Comparison of ENCODE assay signal across 26 cellular contexts in the genomic region with DNA sequence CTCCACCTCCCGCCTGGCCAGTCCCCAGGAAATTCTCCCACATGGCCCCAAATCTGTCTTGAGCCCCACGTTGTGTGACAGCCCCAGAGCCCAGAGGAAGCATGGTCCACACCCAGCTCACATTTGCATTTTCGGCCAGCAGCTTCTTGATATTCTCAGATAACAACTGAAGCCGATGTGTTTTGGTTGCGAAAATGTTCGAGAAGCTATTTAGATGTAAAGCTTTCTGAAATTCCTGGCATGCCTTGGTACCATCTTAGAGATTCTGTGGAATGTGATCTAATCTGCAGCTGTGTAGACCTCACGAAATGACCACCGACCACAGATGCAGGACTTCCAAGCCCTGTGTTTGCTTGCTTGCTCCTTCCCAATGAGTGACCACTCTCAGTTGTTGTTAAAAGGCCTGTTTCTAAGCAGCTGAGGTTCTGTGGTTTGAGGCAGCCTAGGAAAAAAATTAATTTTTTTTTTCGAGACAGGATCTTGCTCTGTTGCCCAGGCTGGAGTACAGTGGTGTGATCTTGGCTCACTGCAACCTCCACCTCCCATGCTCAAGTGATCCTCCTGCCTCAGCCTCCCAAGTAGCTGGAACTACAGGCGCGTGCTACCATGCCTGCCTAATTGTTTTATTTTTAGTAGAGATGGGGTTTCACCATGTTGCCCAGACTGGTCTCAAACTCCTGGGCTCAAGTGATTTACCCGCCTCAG. TPM values are rescaled to one million over a fixed set of nuclear protein-coding genes. Genes with fewer than 3 reads are reported as not detected.
DNase-seq lines count a peak whose midpoint lies in the region; ATAC-seq and TF ChIP-seq lines count a peak whose summit lies in the region.
"Had no signal": no experiment of that assay in that cellular context is flagged by ENCODE, and none has a peak within 500 bp of the region (broad histone marks: within the 10 kb centered on the region; RNA-seq: fewer than 3 reads in every experiment).

No MANE protein-coding gene starts in this region.

- no peak overlapping the region for H2AFZ ChIP-seq in OCI-LY7 (ENCODE audit: low read length)

- POLR2A ChIA-PET in CD8-positive, alpha-beta T cell (lab: Charles Lee): no interaction called here
- POLR2A ChIA-PET in OCI-LY7 (lab: Charles Lee): no interaction called here

- ATAC-seq in CD8-positive, alpha-beta T cell: no peak
- no peak for ATAC-seq in GM19467 (IDR thresholded peaks at IDR 0.05; ENCODE audit: unreplicated experiment)
- ATAC-seq in GM18870 (IDR thresholded peaks at IDR 0.05; ENCODE audit: unreplicated experiment): no peak
- ATAC-seq: activated CD4-positive, alpha-beta T cell treated with anti-CD3 and anti-CD28 coated beads for 36 hours; activated T-cell treated with anti-CD3 and anti-CD28 coated beads, Interleukin-2, amount 50 U/mL, for 72 hours; effector memory CD8-positive, alpha-beta T cell; left cardiac atrium; pancreas; PC-3; right cardiac atrium had no signal

- H3K36me3 ChIP-seq in HUES48 (ENCODE audit: control insufficient read depth, insufficient read depth, low read length) (peaks cover 84% of the 10 kb centered on the region), OCI-LY7 (ENCODE audit: insufficient read depth, low read length) (peaks cover 73% of the 10 kb centered on the region)
- peaks cover 17% of the 10 kb centered on the region for H3K36me3 ChIP-seq in CD8-positive, alpha-beta T cell (ENCODE audit: insufficient read depth, low read length)

- H3K27me3 Mint-ChIP-seq in CD8-positive, alpha-beta T cell (ENCODE audit: low read depth): no peaks in the 10 kb centered on the region
- H3K27me3 Mint-ChIP-seq: activated CD4-positive, alpha-beta T cell treated with anti-CD3 and anti-CD28 coated beads for 36 hours; effector memory CD8-positive, alpha-beta T cell; memory B cell had no signal

- H3K9me3 Mint-ChIP-seq in CD8-positive, alpha-beta T cell: no peaks in the 10 kb centered on the region
- H3K9me3 Mint-ChIP-seq: activated naive CD4-positive, alpha-beta T cell treated with anti-CD3 and anti-CD28 coated beads for 36 hours; activated T-cell treated with anti-CD3 and anti-CD28 coated beads, Interleukin-2, amount 50 U/mL, for 72 hours; effector memory CD8-positive, alpha-beta T cell; memory B cell; nephron had no signal

- H3K27ac ChIP-seq in HUES48 (ENCODE audit: low read depth, low read length) (peak overlapping the region; percentile 67), OCI-LY7 (ENCODE audit: low read depth, low read length, poor library complexity, severe bottlenecking) (no peak overlapping the region)
- no peak overlapping the region for H3K27ac ChIP-seq in CD8-positive, alpha-beta T cell (ENCODE audit: low read depth, low read length)
- H3K27ac ChIP-seq: BLaER1 treated with 17β-estradiol and CSF1 and Interleukin-3, amounts not matched to agents 10 nM and 100 nM; pancreas; upper lobe of left lung had no signal

- no peaks in the 10 kb centered on the region for H3K9me2 ChIP-seq in OCI-LY7 (ENCODE audit: insufficient read depth, low read length)

- no peaks in the 10 kb centered on the region for H4K20me1 ChIP-seq in OCI-LY7 (ENCODE audit: insufficient read depth, low read length)

- H3K9ac ChIP-seq in HUES48 (ENCODE audit: low read depth, low read length): no peak overlapping the region
- H3K9ac ChIP-seq: BLaER1 treated with 17β-estradiol and CSF1 and Interleukin-3, amounts not matched to agents 10 nM and 100 nM had no signal

- H3K36me3 Mint-ChIP-seq in CD8-positive, alpha-beta T cell: peaks cover 65% of the 10 kb centered on the region

- H3K27me3 ChIP-seq in HUES48 (ENCODE audit: control insufficient read depth, insufficient read depth, low read length): no peaks in the 10 kb centered on the region
- H3K27me3 ChIP-seq in CD8-positive, alpha-beta T cell (ENCODE audit: insufficient read depth, low read length): no peaks in the 10 kb centered on the region
- H3K27me3 ChIP-seq: BLaER1 treated with 17β-estradiol and CSF1 and Interleukin-3, amounts not matched to agents 10 nM and 100 nM; pancreas; upper lobe of left lung had no signal

- no peak overlapping the region for H3K4me3 Mint-ChIP-seq in CD8-positive, alpha-beta T cell
- H3K4me3 Mint-ChIP-seq: activated CD4-positive, alpha-beta T cell treated with anti-CD3 and anti-CD28 coated beads for 36 hours; activated naive CD4-positive, alpha-beta T cell treated with anti-CD3 and anti-CD28 coated beads for 36 hours; activated T-cell treated with anti-CD3 and anti-CD28 coated beads, Interleukin-2, amount 50 U/mL, for 72 hours; effector memory CD8-positive, alpha-beta T cell; memory B cell; nephron had no signal

- H3K4me1 Mint-ChIP-seq in CD8-positive, alpha-beta T cell (ENCODE audit: low read depth): no peaks in the 10 kb centered on the region
- H3K4me1 Mint-ChIP-seq: activated CD4-positive, alpha-beta T cell treated with anti-CD3 and anti-CD28 coated beads for 36 hours; memory B cell had no signal

- peaks cover 10% of the 10 kb centered on the region for H3K4me1 ChIP-seq in HUES48 (ENCODE audit: control insufficient read depth, insufficient read depth, low read length)
- no peaks in the 10 kb centered on the region for H3K4me1 ChIP-seq in CD8-positive, alpha-beta T cell (ENCODE audit: insufficient read depth, low read length)
- no peaks in the 10 kb centered on the region for H3K4me1 ChIP-seq in OCI-LY7 (ENCODE audit: insufficient read depth, low read length, poor library complexity, severe bottlenecking)
- H3K4me1 ChIP-seq: BLaER1 treated with 17β-estradiol and CSF1 and Interleukin-3, amounts not matched to agents 10 nM and 100 nM had no signal

- TF ChIP-seq CTCF in astrocyte of the cerebellum (IDR thresholded peaks at IDR 0.05; ENCODE audit: low read depth, low read length, missing control alignments) (no peak), OCI-LY7 (conservative IDR thresholded peaks at IDR 0.05; ENCODE audit: low read length) (no peak)
- no peak for TF ChIP-seq CTCF in CD8-positive, alpha-beta T cell (IDR thresholded peaks at IDR 0.05)

- H3K4me3 ChIP-seq in HUES48 (ENCODE audit: low read depth, low read length): no peak overlapping the region
- H3K4me3 ChIP-seq in astrocyte of the cerebellum (ENCODE audit: low read depth, low read length): no peak overlapping the region
- H3K4me3 ChIP-seq in CD8-positive, alpha-beta T cell (ENCODE audit: low read depth, low read length): no peak overlapping the region
- no peak overlapping the region for H3K4me3 ChIP-seq in OCI-LY7 (ENCODE audit: low read depth, low read length, poor library complexity, severe bottlenecking)
- H3K4me3 ChIP-seq: BLaER1 treated with 17β-estradiol and CSF1 and Interleukin-3, amounts not matched to agents 10 nM and 100 nM; pancreas; upper lobe of left lung had no signal

- H3K79me2 ChIP-seq in OCI-LY7 (ENCODE audit: insufficient read depth, low read depth, low read length): no peaks in the 10 kb centered on the region

- H3K9me3 ChIP-seq in HUES48 (ENCODE audit: control insufficient read depth, insufficient read depth, low read length) (no peaks in the 10 kb centered on the region), OCI-LY7 (ENCODE audit: low read length) (no peaks in the 10 kb centered on the region)
- H3K9me3 ChIP-seq in CD8-positive, alpha-beta T cell (ENCODE audit: low read length): no peaks in the 10 kb centered on the region
- H3K9me3 ChIP-seq: BLaER1 treated with 17β-estradiol and CSF1 and Interleukin-3, amounts not matched to agents 10 nM and 100 nM; pancreas; upper lobe of left lung had no signal

- DNase-seq in A172 (ENCODE audit: low spot score) (peak; percentile 72), astrocyte of the cerebellum (ENCODE audit: low read depth) (peak; percentile 63), iris pigment epithelial cell (ENCODE audit: low read depth) (peak; percentile 94), OCI-LY7 (ENCODE audit: low spot score) (no peak)
- DNase-seq in CD8-positive, alpha-beta T cell: no peak
- DNase-seq: activated CD4-positive, alpha-beta T cell treated with anti-CD3 and anti-CD28 coated beads for 36 hours; activated naive CD4-positive, alpha-beta T cell treated with anti-CD3 and anti-CD28 coated beads for 36 hours; activated T-cell treated with anti-CD3 and anti-CD28 coated beads, Interleukin-2, amount 50 U/mL, for 72 hours; aorta; effector memory CD8-positive, alpha-beta T cell; left cardiac atrium; NCI-H1092 treated with DMSO at 0.1 percent for 48 hours; NCI-H2029; NCI-H345; pancreas; PC-3; right cardiac atrium; stimulated activated CD4-positive, alpha-beta T cell treated with anti-CD3 and anti-CD28 coated beads, Interleukin-15, amount 100 ng/mL, for 24 hours; stimulated activated CD8-positive, alpha-beta memory T cell treated with anti-CD3 and anti-CD28 coated beads, Interleukin-4, amount 100 ng/mL, for 48 hours had no signal

- in situ Hi-C loops in astrocyte of the cerebellum (cut with HindIII; ENCODE audit: low sequenced_read_pairs): loop anchor here (5.0 kb wide), 1 partner anchor 99 kb away; a partner anchor contains a TSS

- H3K27ac Mint-ChIP-seq in CD8-positive, alpha-beta T cell: no peak overlapping the region
- H3K27ac Mint-ChIP-seq: activated CD4-positive, alpha-beta T cell treated with anti-CD3 and anti-CD28 coated beads for 36 hours; activated naive CD4-positive, alpha-beta T cell treated with anti-CD3 and anti-CD28 coated beads for 36 hours; activated T-cell treated with anti-CD3 and anti-CD28 coated beads, Interleukin-2, amount 50 U/mL, for 72 hours; effector memory CD8-positive, alpha-beta T cell; memory B cell had no signal

- no TSS peak for BruUV-seq in OCI-LY7 (replicated peaks; lab: Mats Ljungman, UMichigan)

- no peak overlapping the region for H3K4me2 ChIP-seq in OCI-LY7 (ENCODE audit: low read length)
- H3K4me2 ChIP-seq: BLaER1 treated with 17β-estradiol and CSF1 and Interleukin-3, amounts not matched to agents 10 nM and 100 nM had no signal

- intact Hi-C loops in CD8-positive, alpha-beta T cell (cut with DNase I, micrococcal nuclease): no loop called here
- intact Hi-C loops in OCI-LY7 (cut with micrococcal nuclease; ENCODE audit: unreplicated experiment): no loop called here

- CTCF ChIA-PET in CD8-positive, alpha-beta T cell (lab: Charles Lee): interaction anchor here (0.6 kb wide), 1 partner anchor 55 kb away, joined by 3 read pairs; no protein-coding TSS in a partner anchor
- CTCF ChIA-PET in OCI-LY7 (lab: Charles Lee; ENCODE audit: unreplicated experiment): no interaction called here

RNA-seq across cellular contexts. Expression of a gene that starts 8.8 kb away (rescaled TPM):
- 195 and 238 TPM in 2 replicates for total RNA-seq in A172 (2014; rRNA removed; shearing (Covaris generic))
- total RNA-seq in CD8-positive, alpha-beta T cell: 10 to 100 TPM; 25.5 to 29.1 TPM
- total RNA-seq in OCI-LY7 (2014; rRNA removed; shearing (Covaris generic)): 64.2 and 112 TPM in 2 replicates
- total RNA-seq in OCI-LY7 (2022): 81.4 and 86.0 TPM in 2 replicates

RNA-seq across cellular contexts. Expression of a gene that starts 10.5 kb away (rescaled TPM):
- total RNA-seq in A172 (2014; rRNA removed; shearing (Covaris generic)): 57.0 and 58.7 TPM in 2 replicates
- 1 to 10 TPM; 1.9 to 2.7 TPM for total RNA-seq in CD8-positive, alpha-beta T cell
- 30.9 and 35.2 TPM in 2 replicates for total RNA-seq in OCI-LY7 (2014; rRNA removed; shearing (Covaris generic))
- 23.1 and 23.7 TPM in 2 replicates for total RNA-seq in OCI-LY7 (2022)

RNA-seq across cellular contexts. Expression of a gene that starts 12.4 kb away (rescaled TPM):
- total RNA-seq in A172 (2014; rRNA removed; shearing (Covaris generic)): 95.4 and 118 TPM in 2 replicates
- total RNA-seq in CD8-positive, alpha-beta T cell: 10 to 100 TPM; 56.3 to 62.9 TPM
- total RNA-seq in OCI-LY7 (2014; rRNA removed; shearing (Covaris generic)): 114 and 118 TPM in 2 replicates
- 87.7 and 90.5 TPM in 2 replicates for total RNA-seq in OCI-LY7 (2022)

RNA-seq across cellular contexts. Expression of a gene that starts 15.1 kb away (rescaled TPM):
- total RNA-seq in A172 (2014; rRNA removed; shearing (Covaris generic)): 28.9 and 42.8 TPM in 2 replicates
- 10 to 100 TPM; 42.3 to 44.6 TPM for total RNA-seq in CD8-positive, alpha-beta T cell
- 38.6 and 56.0 TPM in 2 replicates for total RNA-seq in OCI-LY7 (2014; rRNA removed; shearing (Covaris generic))
- total RNA-seq in OCI-LY7 (2022): 53.2 and 59.6 TPM in 2 replicates

RNA-seq across cellular contexts. Expression of a gene that starts 18.1 kb away (rescaled TPM):
- total RNA-seq in A172 (2014; rRNA removed; shearing (Covaris generic)): 46.4 and 58.9 TPM in 2 replicates
- total RNA-seq in CD8-positive, alpha-beta T cell: 10 to 100 TPM; 35.0 to 36.6 TPM
- total RNA-seq in OCI-LY7 (2014; rRNA removed; shearing (Covaris generic)): 4.4 and 4.8 TPM in 2 replicates
- 23.1 and 30.9 TPM in 2 replicates for total RNA-seq in OCI-LY7 (2022)

Comparison
In these comparisons a context has a peak if more than half of its experiments do, and no peak if none do; other contexts are left out.
1. DNase-seq: peak in A172 (single experiment), astrocyte of the cerebellum (single experiment) and iris pigment epithelial cell (single experiment); none in CD8-positive, alpha-beta T cell (0 of 7) and OCI-LY7 (single experiment).
2. RNA of a gene that starts 10.5 kb away (total RNA-seq): 57.0 to 58.7 TPM in A172 and 23.1 to 35.2 TPM in OCI-LY7; 1.9 to 2.7 TPM in CD8-positive, alpha-beta T cell; every median in the first group is over 4 times any median in the second.